ENCODE assay signal across 28 cellular contexts in the genomic region with DNA sequence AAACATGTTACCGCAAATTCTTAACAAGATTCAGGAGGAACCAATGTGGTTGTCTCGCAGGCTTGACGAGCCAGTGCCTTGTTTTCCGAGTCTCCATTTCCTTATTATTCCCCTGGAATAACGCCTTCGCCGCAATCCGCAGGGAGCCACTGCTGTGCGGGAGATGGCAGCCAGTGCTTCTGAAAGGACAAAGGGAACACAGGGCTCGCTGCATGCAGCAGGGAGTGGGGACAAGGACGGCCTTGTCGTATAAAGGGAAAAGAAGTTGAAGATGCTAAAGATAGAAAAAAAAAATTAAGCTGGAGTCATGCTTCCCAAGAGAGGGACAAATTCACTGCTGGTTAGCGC.
DNase-seq lines count a peak whose midpoint lies in the region; ATAC-seq, FAIRE-seq and TF ChIP-seq lines count a peak whose summit lies in the region.
"Had no signal": no experiment of that assay in that cellular context is flagged by ENCODE, and none has a peak within 500 bp of the region (broad histone marks: within the 10 kb centered on the region; RNA-seq: fewer than 3 reads in every experiment).

No MANE protein-coding gene starts in this region.

- ATAC-seq in heart left ventricle: no peak
- ATAC-seq in GM21360 (IDR thresholded peaks at IDR 0.05; ENCODE audit: unreplicated experiment): no peak
- ATAC-seq: activated CD8-positive, alpha-beta T cell treated with anti-CD3 and anti-CD28 coated beads for 36 hours; gastrocnemius medialis; left lobe of liver; T-helper 17 cell had no signal

- DNase-seq in cardiac septum (ENCODE audit: low spot score) (peak; percentile 44), heart left ventricle (no peak), H1 (ENCODE audit: low read depth in 1 of 2, low spot score in 2 of 2) (no peak), mammary epithelial cell (no peak), NK-92 (lab: John Stamatoyannopoulos, UW; ENCODE audit: unreplicated experiment) (no peak), spleen (no peak)
- DNase-seq: activated CD8-positive, alpha-beta T cell treated with anti-CD3 and anti-CD28 coated beads for 36 hours; amniotic stem cell; brain microvascular endothelial cell; CD4-positive, alpha-beta memory T cell; gastrocnemius medialis; immature natural killer cell; mesendoderm; MG63; NCI-H2029; NCI-H2227 treated with DMSO at 0.1 percent for 48 hours; NCI-H526; PC-9; SK-N-SH; stimulated activated CD4-positive, alpha-beta T cell treated with anti-CD3 and anti-CD28 coated beads, Interleukin-15, amount 100 ng/mL, for 24 hours; stimulated activated CD4-positive, alpha-beta T cell treated with anti-CD3 and anti-CD28 coated beads, Interleukin-4, amount 100 ng/mL, for 4 hours; T-helper 17 cell; upper lobe of left lung had no signal

- no peaks in the 10 kb centered on the region for H3K23me2 ChIP-seq in H1 (ENCODE audit: low read depth, low read length)

- H3K9me2 ChIP-seq in neural cell (ENCODE audit: insufficient read depth, low read length): no peaks in the 10 kb centered on the region
- H3K9me2 ChIP-seq: SK-N-SH had no signal

- H4K20me1 ChIP-seq in H1 (replicated peaks in 1 of 2; ENCODE audit: control insufficient read depth in 1 of 2, insufficient read depth in 2 of 2, low read length in 2 of 2) (no peaks in the 10 kb centered on the region), neural cell (ENCODE audit: insufficient read depth) (no peaks in the 10 kb centered on the region), mammary epithelial cell (ENCODE audit: insufficient read depth, low read length) (no peaks in the 10 kb centered on the region)

- TF ChIP-seq CTCF in heart left ventricle (IDR thresholded peaks at IDR 0.05): no peak
- TF ChIP-seq CTCF in H1 (IDR thresholded peaks at IDR 0.05; ENCODE audit: control extremely low read depth in 1 of 3, insufficient read depth in 1 of 3, low read depth in 1 of 3, low read length in 3 of 3): no peak
- no peak for TF ChIP-seq CTCF in neural cell (IDR thresholded peaks at IDR 0.05; ENCODE audit: poor library complexity, severe bottlenecking)
- TF ChIP-seq CTCF in mammary epithelial cell (conservative IDR thresholded peaks at IDR 0.05 in 1 of 2, IDR thresholded peaks at IDR 0.05 in 1 of 2; ENCODE audit: extremely low read depth in 1 of 2, insufficient read depth in 1 of 2, low read depth in 1 of 2, low read length in 2 of 2): no peak
- TF ChIP-seq CTCF in spleen (IDR thresholded peaks at IDR 0.05 in 8 of 11, conservative IDR thresholded peaks at IDR 0.05 in 3 of 11): no peak

- H4K8ac ChIP-seq in H1 (ENCODE audit: extremely low read depth, insufficient read depth, low read length): 0 out of 2 replicates have a peak overlapping the region, but pooled peaks have one; percentile 57

- no peak overlapping the region for H3K18ac ChIP-seq in H1 (ENCODE audit: extremely low read depth, low read length)

- 70 to 77% (median 73%) methylated on average over 13 of the region's 13 CpGs for WGBS in heart left ventricle, 4 donors
- WGBS in H1 (ENCODE audit: extremely low coverage in 1 of 2, insufficient coverage in 1 of 2, insufficient read length in 1 of 2, insufficient replicate concordance in 2 of 2, low coverage in 1 of 2, low lambda C conversion rate in 2 of 2, missing lambda C conversion rate in 1 of 2), 2 experiments: 89% methylated on average over 13 of the region's 13 CpGs; no CpG with 5 or more reads in 1 of the 2 experiments
- 82% methylated on average over 13 of the region's 13 CpGs for WGBS in mammary epithelial cell (ENCODE audit: low coverage, missing lambda C conversion rate)
- WGBS in spleen, 5 donors: 85 to 93% (median 92%) methylated on average over 13 of the region's 13 CpGs

- H2BK15ac ChIP-seq in H1 (ENCODE audit: low read length): no peak overlapping the region

- no peak overlapping the region for H2BK20ac ChIP-seq in H1 (ENCODE audit: low read length)

- in situ Hi-C loops in mammary epithelial cell (cut with MboI; ENCODE audit: low sequenced_read_pairs in 2 of 2): no loop called here

- H3K4me2 ChIP-seq in H1 (ENCODE audit: insufficient read depth in 1 of 2, low read depth in 2 of 2, low read length in 2 of 2) (no peak overlapping the region), neural cell (ENCODE audit: low read length) (no peak overlapping the region), mammary epithelial cell (ENCODE audit: insufficient read depth, low read depth, low read length) (no peak overlapping the region)
- H3K4me2 ChIP-seq: KMS-11, PC-9, SK-N-SH had no signal

- no peak overlapping the region for H4K91ac ChIP-seq in H1 (replicated peaks; ENCODE audit: insufficient read length, low read length)

- no peak for FAIRE-seq in H1 (lab: Jason Lieb, UNC)
- FAIRE-seq: A204.1 had no signal

- H3K56ac ChIP-seq in H1 (replicated peaks; ENCODE audit: insufficient read length, low read depth, low read length): no peak overlapping the region

- no peak overlapping the region for H2BK12ac ChIP-seq in H1 (ENCODE audit: low read depth, low read length)

- no peak overlapping the region for H3K4me3 ChIP-seq in heart left ventricle
- H3K4me3 ChIP-seq in H1 (ENCODE audit: extremely low read depth in 1 of 4, insufficient read depth in 2 of 4, low read depth in 3 of 4, low read length in 4 of 4): no peak overlapping the region
- no peak overlapping the region for H3K4me3 ChIP-seq in neural cell (ENCODE audit: low read length)
- H3K4me3 ChIP-seq in mammary epithelial cell (replicated peaks in 1 of 3; ENCODE audit: insufficient read depth in 1 of 3, low read depth in 2 of 3, low read length in 3 of 3): no peak overlapping the region
- no peak overlapping the region for H3K4me3 ChIP-seq in spleen
- H3K4me3 ChIP-seq: gastrocnemius medialis, MG63, PC-9, upper lobe of left lung had no signal

- no peak overlapping the region for H2AK5ac ChIP-seq in H1 (ENCODE audit: low read depth, low read length)

- H3K79me1 ChIP-seq in H1 (ENCODE audit: low read depth, low read length): no peaks in the 10 kb centered on the region

- H3K9ac ChIP-seq in H1 (replicated peaks in 1 of 4; ENCODE audit: extremely low read depth in 1 of 4, low read depth in 3 of 4, low read length in 3 of 4) (no peak overlapping the region), neural cell (ENCODE audit: low read length) (peak overlapping the region; percentile 24), mammary epithelial cell (ENCODE audit: insufficient read depth, low read length) (no peak overlapping the region)
- H3K9ac ChIP-seq: KMS-11, SK-N-SH had no signal

- TF ChIP-seq EP300 in H1 (IDR thresholded peaks at IDR 0.05; ENCODE audit: borderline replicate concordance in 1 of 2, low read depth in 2 of 2, low read length in 2 of 2): no peak
- no peak for TF ChIP-seq EP300 in neural cell (conservative IDR thresholded peaks at IDR 0.05; ENCODE audit: poor library complexity, severe bottlenecking)

- H2BK5ac ChIP-seq in H1 (ENCODE audit: low read depth, low read length): no peak overlapping the region; the same call in 1 of the 2 replicates

- no TSS peak for BruUV-seq in mammary epithelial cell (replicated peaks; lab: Mats Ljungman, UMichigan)

- H3K36me3 ChIP-seq in heart left ventricle (no peaks in the 10 kb centered on the region), H1 (ENCODE audit: control insufficient read depth in 2 of 4, insufficient read depth in 4 of 4, low read length in 3 of 4) (no peaks in the 10 kb centered on the region), neural cell (ENCODE audit: insufficient read depth, low read length) (no peaks in the 10 kb centered on the region), mammary epithelial cell (ENCODE audit: insufficient read depth, low read length) (no peaks in the 10 kb centered on the region), spleen (no peaks in the 10 kb centered on the region)
- H3K36me3 ChIP-seq: brain microvascular endothelial cell, gastrocnemius medialis, MG63, upper lobe of left lung had no signal

- H4K5ac ChIP-seq in H1 (ENCODE audit: insufficient read length, low read depth, low read length): no peak overlapping the region

- POLR2A ChIA-PET in H1 (lab: Charles Lee; ENCODE audit: partially characterized antibody): no interaction called here

- no peak overlapping the region for H2AFZ ChIP-seq in H1 (ENCODE audit: low read length)
- peak overlapping the region; percentile 31 for H2AFZ ChIP-seq in neural cell (ENCODE audit: low read depth, low read length)
- H2AFZ ChIP-seq in mammary epithelial cell (ENCODE audit: low read depth, low read length): no peak overlapping the region
- H2AFZ ChIP-seq: PC-9 had no signal

- H3K27ac ChIP-seq in heart left ventricle: no peak overlapping the region
- H3K27ac ChIP-seq in H1 (ENCODE audit: low read depth, low read length): no peak overlapping the region
- peak overlapping the region; percentile 27 for H3K27ac ChIP-seq in neural cell (ENCODE audit: low read length)
- H3K27ac ChIP-seq in mammary epithelial cell (ENCODE audit: insufficient read depth, low read depth, low read length): no peak overlapping the region
- H3K27ac ChIP-seq in spleen: no peak overlapping the region
- H3K27ac ChIP-seq: brain microvascular endothelial cell, gastrocnemius medialis, KMS-11, PC-9, upper lobe of left lung had no signal

- H3K4ac ChIP-seq in H1 (replicated peaks; ENCODE audit: insufficient read length, low read depth, low read length): no peak overlapping the region

- no peak for TF ChIP-seq RAD21 in H1 (IDR thresholded peaks at IDR 0.05 in 1 of 2, conservative IDR thresholded peaks at IDR 0.05 in 1 of 2; ENCODE audit: low read depth in 2 of 2, low read length in 2 of 2)
- TF ChIP-seq RAD21 in neural cell (conservative IDR thresholded peaks at IDR 0.05): no peak

- no peaks in the 10 kb centered on the region for H3K9me3 ChIP-seq in heart left ventricle
- no peaks in the 10 kb centered on the region for H3K9me3 ChIP-seq in H1 (ENCODE audit: insufficient read depth in 2 of 2, low read depth in 1 of 2, low read length in 1 of 2)
- H3K9me3 ChIP-seq in neural cell (ENCODE audit: low read length): no peaks in the 10 kb centered on the region
- H3K9me3 ChIP-seq in mammary epithelial cell (replicated peaks; ENCODE audit: insufficient read depth, low read length): peaks cover 27% of the 10 kb centered on the region
- H3K9me3 ChIP-seq in spleen: no peaks in the 10 kb centered on the region
- H3K9me3 ChIP-seq: gastrocnemius medialis, MG63, SK-N-SH, upper lobe of left lung had no signal

- H3K79me2 ChIP-seq in H1 (ENCODE audit: control insufficient read depth in 1 of 2, insufficient read depth in 2 of 2, low read length in 2 of 2) (no peaks in the 10 kb centered on the region), neural cell (replicated peaks; ENCODE audit: insufficient read depth, low read length) (no peaks in the 10 kb centered on the region), mammary epithelial cell (ENCODE audit: insufficient read depth, low read length) (no peaks in the 10 kb centered on the region)

- TF ChIP-seq POLR2A in heart left ventricle (IDR thresholded peaks at IDR 0.05) (no peak), H1 (IDR thresholded peaks at IDR 0.05; ENCODE audit: control extremely low read depth in 1 of 2, low read depth in 2 of 2, low read length in 2 of 2) (no peak), spleen (IDR thresholded peaks at IDR 0.05) (no peak)

- no peaks in the 10 kb centered on the region for H3K4me1 ChIP-seq in heart left ventricle
- H3K4me1 ChIP-seq in H1 (replicated peaks in 1 of 4; ENCODE audit: control insufficient read depth in 3 of 4, insufficient read depth in 4 of 4, low read length in 3 of 4): no peaks in the 10 kb centered on the region
- no peaks in the 10 kb centered on the region for H3K4me1 ChIP-seq in mammary epithelial cell (ENCODE audit: insufficient read depth, low read length)
- no peaks in the 10 kb centered on the region for H3K4me1 ChIP-seq in spleen
- H3K4me1 ChIP-seq: gastrocnemius medialis, upper lobe of left lung had no signal

- H3F3A ChIP-seq in neural cell (ENCODE audit: insufficient read depth, low read length, poor library complexity, severe bottlenecking): no peaks in the 10 kb centered on the region

- no peak overlapping the region for H2BK120ac ChIP-seq in H1 (replicated peaks; ENCODE audit: low read depth, low read length)

- H3K27me3 ChIP-seq in heart left ventricle (peaks cover 0 to 32% (median 0%) of the 10 kb centered on the region in 9 donors), H1 (replicated peaks in 1 of 4; ENCODE audit: control insufficient read depth in 3 of 4, extremely low read depth in 1 of 4, insufficient read depth in 3 of 4, low read length in 3 of 4) (no peaks in the 10 kb centered on the region), neural cell (ENCODE audit: insufficient read depth, low read depth, low read length) (no peaks in the 10 kb centered on the region), mammary epithelial cell (ENCODE audit: insufficient read depth, low read length) (no peaks in the 10 kb centered on the region), spleen (replicated peaks in 1 of 7) (no peaks in the 10 kb centered on the region)
- H3K27me3 ChIP-seq: brain microvascular endothelial cell, MG63, upper lobe of left lung had no signal

- no peak overlapping the region for H3K14ac ChIP-seq in H1 (ENCODE audit: insufficient read length)

- intact Hi-C loops in cardiac septum (cut with DNase I) (no loop called here), heart left ventricle (cut with DNase I) (no loop called here), mammary epithelial cell (cut with micrococcal nuclease) (no loop called here), spleen (cut with DNase I; ENCODE audit: low total_unique reads) (no loop called here)

- no peak overlapping the region for H3K23ac ChIP-seq in H1 (ENCODE audit: insufficient read length)

- dilution Hi-C loops in mammary epithelial cell (cut with HindIII; ENCODE audit: low sequenced_read_pairs): no loop called here

- CTCF ChIA-PET in H1 (lab: Charles Lee; ENCODE audit: partially characterized antibody) (interaction anchor here (0.6 kb wide), 1 partner anchor 33 kb away, joined by 3 read pairs; no protein-coding TSS in a partner anchor), mammary epithelial cell (lab: Charles Lee; ENCODE audit: low non-redundant PET) (no interaction called here)
